ENCODE assay signal across 1 cellular context in the genomic region with DNA sequence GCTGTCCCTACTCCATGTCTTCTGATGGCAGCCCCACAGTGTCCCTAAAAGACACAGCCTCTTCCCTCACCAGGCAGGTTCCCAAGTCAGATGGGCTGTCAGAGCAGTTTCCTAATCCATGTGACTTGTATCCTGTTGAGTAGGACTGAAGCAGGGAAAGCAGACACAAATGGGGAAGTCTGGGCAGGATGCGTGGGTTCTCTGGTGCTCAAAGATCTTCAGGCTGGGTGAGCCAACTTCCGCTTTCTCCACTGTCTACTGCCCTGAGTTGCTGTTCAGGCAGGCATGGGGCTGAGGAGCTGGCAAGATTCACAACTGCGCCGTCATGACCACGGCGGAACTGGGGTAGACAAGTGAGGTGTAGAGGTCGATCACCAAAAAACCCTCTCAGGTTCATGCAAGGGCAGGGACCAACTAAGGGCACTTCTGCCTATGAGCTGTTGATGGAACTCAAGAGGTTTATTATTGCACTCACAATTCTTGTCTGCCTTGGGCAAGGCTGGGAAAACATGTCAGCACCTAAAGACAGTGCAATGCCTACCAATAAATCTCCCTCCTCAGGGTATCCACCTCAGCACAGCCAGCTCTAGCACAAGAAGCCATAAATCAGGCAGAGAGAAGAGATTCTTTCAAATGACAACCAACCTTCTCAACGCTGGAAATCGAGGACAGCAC.
TF ChIP-seq lines count a peak whose summit lies in the region.

No MANE protein-coding gene starts in this region.

TF ChIP-seq in GM12878, 131 proteins besides CTCF, POLR2A, EP300 and RAD21 (continued from another document):
- TF ChIP-seq, protein P1, sequence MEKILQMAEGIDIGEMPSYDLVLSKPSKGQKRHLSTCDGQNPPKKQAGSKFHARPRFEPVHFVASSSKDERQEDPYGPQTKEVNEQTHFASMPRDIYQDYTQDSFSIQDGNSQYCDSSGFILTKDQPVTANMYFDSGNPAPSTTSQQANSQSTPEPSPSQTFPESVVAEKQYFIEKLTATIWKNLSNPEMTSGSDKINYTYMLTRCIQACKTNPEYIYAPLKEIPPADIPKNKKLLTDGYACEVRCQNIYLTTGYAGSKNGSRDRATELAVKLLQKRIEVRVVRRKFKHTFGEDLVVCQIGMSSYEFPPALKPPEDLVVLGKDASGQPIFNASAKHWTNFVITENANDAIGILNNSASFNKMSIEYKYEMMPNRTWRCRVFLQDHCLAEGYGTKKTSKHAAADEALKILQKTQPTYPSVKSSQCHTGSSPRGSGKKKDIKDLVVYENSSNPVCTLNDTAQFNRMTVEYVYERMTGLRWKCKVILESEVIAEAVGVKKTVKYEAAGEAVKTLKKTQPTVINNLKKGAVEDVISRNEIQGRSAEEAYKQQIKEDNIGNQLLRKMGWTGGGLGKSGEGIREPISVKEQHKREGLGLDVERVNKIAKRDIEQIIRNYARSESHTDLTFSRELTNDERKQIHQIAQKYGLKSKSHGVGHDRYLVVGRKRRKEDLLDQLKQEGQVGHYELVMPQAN (conservative IDR thresholded peaks at IDR 0.05): no peak
- TF ChIP-seq, protein P2, sequence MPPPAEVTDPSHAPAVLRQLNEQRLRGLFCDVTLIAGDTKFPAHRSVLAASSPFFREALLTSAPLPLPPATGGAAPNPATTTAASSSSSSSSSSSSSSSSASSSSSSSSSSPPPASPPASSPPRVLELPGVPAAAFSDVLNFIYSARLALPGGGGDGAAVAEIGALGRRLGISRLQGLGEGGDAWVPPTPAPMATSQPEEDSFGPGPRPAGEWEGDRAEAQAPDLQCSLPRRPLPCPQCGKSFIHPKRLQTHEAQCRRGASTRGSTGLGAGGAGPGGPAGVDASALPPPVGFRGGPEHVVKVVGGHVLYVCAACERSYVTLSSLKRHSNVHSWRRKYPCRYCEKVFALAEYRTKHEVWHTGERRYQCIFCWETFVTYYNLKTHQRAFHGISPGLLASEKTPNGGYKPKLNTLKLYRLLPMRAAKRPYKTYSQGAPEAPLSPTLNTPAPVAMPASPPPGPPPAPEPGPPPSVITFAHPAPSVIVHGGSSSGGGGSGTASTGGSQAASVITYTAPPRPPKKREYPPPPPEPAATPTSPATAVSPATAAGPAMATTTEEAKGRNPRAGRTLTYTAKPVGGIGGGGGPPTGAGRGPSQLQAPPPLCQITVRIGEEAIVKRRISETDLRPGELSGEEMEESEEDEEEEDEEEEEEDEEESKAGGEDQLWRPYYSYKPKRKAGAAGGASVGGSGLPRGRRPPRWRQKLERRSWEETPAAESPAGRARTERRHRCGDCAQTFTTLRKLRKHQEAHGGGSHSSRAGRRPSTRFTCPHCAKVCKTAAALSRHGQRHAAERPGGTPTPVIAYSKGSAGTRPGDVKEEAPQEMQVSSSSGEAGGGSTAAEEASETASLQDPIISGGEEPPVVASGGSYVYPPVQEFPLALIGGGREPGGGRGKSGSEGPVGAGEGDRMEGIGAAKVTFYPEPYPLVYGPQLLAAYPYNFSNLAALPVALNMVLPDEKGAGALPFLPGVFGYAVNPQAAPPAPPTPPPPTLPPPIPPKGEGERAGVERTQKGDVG (CRISPR knock-in tag; IDR thresholded peaks at IDR 0.05): no peak
- no peak for TF ChIP-seq TCF3 (IDR thresholded peaks at IDR 0.05; ENCODE audit: borderline replicate concordance, insufficient read depth, low read depth, low read length)
- TF ChIP-seq PML (IDR thresholded peaks at IDR 0.05; ENCODE audit: low read length): no peak
- TF ChIP-seq IRF4 (IDR thresholded peaks at IDR 0.05; ENCODE audit: low read depth, low read length): 0 out of 2 replicates have a peak, but pooled peaks have one; percentile 4
- TF ChIP-seq FOXM1 (IDR thresholded peaks at IDR 0.05; ENCODE audit: low read depth, low read length): no peak
- TF ChIP-seq, protein P3, sequence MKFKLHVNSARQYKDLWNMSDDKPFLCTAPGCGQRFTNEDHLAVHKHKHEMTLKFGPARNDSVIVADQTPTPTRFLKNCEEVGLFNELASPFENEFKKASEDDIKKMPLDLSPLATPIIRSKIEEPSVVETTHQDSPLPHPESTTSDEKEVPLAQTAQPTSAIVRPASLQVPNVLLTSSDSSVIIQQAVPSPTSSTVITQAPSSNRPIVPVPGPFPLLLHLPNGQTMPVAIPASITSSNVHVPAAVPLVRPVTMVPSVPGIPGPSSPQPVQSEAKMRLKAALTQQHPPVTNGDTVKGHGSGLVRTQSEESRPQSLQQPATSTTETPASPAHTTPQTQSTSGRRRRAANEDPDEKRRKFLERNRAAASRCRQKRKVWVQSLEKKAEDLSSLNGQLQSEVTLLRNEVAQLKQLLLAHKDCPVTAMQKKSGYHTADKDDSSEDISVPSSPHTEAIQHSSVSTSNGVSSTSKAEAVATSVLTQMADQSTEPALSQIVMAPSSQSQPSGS (IDR thresholded peaks at IDR 0.05; ENCODE audit: low read length): no peak
- TF ChIP-seq, protein P4, sequence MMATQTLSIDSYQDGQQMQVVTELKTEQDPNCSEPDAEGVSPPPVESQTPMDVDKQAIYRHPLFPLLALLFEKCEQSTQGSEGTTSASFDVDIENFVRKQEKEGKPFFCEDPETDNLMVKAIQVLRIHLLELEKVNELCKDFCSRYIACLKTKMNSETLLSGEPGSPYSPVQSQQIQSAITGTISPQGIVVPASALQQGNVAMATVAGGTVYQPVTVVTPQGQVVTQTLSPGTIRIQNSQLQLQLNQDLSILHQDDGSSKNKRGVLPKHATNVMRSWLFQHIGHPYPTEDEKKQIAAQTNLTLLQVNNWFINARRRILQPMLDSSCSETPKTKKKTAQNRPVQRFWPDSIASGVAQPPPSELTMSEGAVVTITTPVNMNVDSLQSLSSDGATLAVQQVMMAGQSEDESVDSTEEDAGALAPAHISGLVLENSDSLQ (IDR thresholded peaks at IDR 0.05): no peak
- TF ChIP-seq SUZ12 (IDR thresholded peaks at IDR 0.05; ENCODE audit: unreplicated experiment): no peak
- TF ChIP-seq EGR1 (IDR thresholded peaks at IDR 0.05; ENCODE audit: borderline replicate concordance in 1 of 2, low read depth in 2 of 2, low read length in 2 of 2): 0 out of 3 replicates have a peak, but pooled peaks of 1 of the 2 experiments have one; percentile 26
- no peak for TF ChIP-seq NRF1 (conservative IDR thresholded peaks at IDR 0.05; ENCODE audit: low read depth, low read length)
- TF ChIP-seq SMC3 (IDR thresholded peaks at IDR 0.05; ENCODE audit: borderline replicate concordance, low read length): no peak; the same call in 1 of the 2 replicates
- TF ChIP-seq RUNX3 (IDR thresholded peaks at IDR 0.05; ENCODE audit: low read length): peak; percentile 39
- no peak for TF ChIP-seq STAT3 (IDR thresholded peaks at IDR 0.05; ENCODE audit: low read depth, low read length)
- TF ChIP-seq, protein P5, sequence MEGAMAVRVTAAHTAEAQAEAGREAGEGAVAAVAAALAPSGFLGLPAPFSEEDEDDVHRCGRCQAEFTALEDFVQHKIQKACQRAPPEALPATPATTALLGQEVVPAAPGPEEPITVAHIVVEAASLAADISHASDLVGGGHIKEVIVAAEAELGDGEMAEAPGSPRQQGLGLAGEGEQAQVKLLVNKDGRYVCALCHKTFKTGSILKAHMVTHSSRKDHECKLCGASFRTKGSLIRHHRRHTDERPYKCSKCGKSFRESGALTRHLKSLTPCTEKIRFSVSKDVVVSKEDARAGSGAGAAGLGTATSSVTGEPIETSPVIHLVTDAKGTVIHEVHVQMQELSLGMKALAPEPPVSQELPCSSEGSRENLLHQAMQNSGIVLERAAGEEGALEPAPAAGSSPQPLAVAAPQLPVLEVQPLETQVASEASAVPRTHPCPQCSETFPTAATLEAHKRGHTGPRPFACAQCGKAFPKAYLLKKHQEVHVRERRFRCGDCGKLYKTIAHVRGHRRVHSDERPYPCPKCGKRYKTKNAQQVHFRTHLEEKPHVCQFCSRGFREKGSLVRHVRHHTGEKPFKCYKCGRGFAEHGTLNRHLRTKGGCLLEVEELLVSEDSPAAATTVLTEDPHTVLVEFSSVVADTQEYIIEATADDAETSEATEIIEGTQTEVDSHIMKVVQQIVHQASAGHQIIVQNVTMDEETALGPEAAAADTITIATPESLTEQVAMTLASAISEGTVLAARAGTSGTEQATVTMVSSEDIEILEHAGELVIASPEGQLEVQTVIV (IDR thresholded peaks at IDR 0.05; ENCODE audit: borderline replicate concordance, partially characterized antibody): no peak
- TF ChIP-seq DPF2 (IDR thresholded peaks at IDR 0.05): peak; percentile 58; the same call in 1 of the 2 replicates
- TF ChIP-seq MYB (IDR thresholded peaks at IDR 0.05; ENCODE audit: borderline replicate concordance, low read depth, low read length): no peak
- peak; percentile 39; the same call in 1 of the 2 replicates for TF ChIP-seq BACH1 (IDR thresholded peaks at IDR 0.05; ENCODE audit: borderline replicate concordance)
- no peak for TF ChIP-seq POU2F2 (IDR thresholded peaks at IDR 0.05; ENCODE audit: borderline replicate concordance, low read depth, low read length)
- peak; percentile 97 for TF ChIP-seq SPI1 (IDR thresholded peaks at IDR 0.05; ENCODE audit: borderline replicate concordance, insufficient read depth, low read depth, low read length)
- TF ChIP-seq NFIC (IDR thresholded peaks at IDR 0.05; ENCODE audit: low read depth, low read length): peak; percentile 48; the same call in 1 of the 2 replicates
- no peak for TF ChIP-seq POLR2AphosphoS5 (IDR thresholded peaks at IDR 0.05; ENCODE audit: low read length)
- TF ChIP-seq SRF (IDR thresholded peaks at IDR 0.05; ENCODE audit: low read depth in 2 of 2, low read length in 2 of 2): no peak
- TF ChIP-seq, protein P6, sequence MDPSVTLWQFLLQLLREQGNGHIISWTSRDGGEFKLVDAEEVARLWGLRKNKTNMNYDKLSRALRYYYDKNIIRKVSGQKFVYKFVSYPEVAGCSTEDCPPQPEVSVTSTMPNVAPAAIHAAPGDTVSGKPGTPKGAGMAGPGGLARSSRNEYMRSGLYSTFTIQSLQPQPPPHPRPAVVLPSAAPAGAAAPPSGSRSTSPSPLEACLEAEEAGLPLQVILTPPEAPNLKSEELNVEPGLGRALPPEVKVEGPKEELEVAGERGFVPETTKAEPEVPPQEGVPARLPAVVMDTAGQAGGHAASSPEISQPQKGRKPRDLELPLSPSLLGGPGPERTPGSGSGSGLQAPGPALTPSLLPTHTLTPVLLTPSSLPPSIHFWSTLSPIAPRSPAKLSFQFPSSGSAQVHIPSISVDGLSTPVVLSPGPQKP (IDR thresholded peaks at IDR 0.05; ENCODE audit: low read depth, low read length): no peak
- TF ChIP-seq HCFC1 (IDR thresholded peaks at IDR 0.05; ENCODE audit: low read length): no peak
- no peak for TF ChIP-seq CEBPB (IDR thresholded peaks at IDR 0.05; ENCODE audit: borderline replicate concordance in 1 of 2, low read depth in 2 of 2, low read length in 2 of 2)
- TF ChIP-seq BHLHE40 (IDR thresholded peaks at IDR 0.05; ENCODE audit: borderline replicate concordance in 1 of 2, low read depth in 2 of 2, low read length in 1 of 2): 0 out of 4 replicates have a peak, but pooled peaks of 1 of the 2 experiments have one; percentile 22
- TF ChIP-seq BCL11A (IDR thresholded peaks at IDR 0.05; ENCODE audit: low read depth, low read length): 0 out of 2 replicates have a peak, but pooled peaks have one; percentile 2
- no peak for TF ChIP-seq PAX8 (IDR thresholded peaks at IDR 0.05)
- TF ChIP-seq, protein P7, sequence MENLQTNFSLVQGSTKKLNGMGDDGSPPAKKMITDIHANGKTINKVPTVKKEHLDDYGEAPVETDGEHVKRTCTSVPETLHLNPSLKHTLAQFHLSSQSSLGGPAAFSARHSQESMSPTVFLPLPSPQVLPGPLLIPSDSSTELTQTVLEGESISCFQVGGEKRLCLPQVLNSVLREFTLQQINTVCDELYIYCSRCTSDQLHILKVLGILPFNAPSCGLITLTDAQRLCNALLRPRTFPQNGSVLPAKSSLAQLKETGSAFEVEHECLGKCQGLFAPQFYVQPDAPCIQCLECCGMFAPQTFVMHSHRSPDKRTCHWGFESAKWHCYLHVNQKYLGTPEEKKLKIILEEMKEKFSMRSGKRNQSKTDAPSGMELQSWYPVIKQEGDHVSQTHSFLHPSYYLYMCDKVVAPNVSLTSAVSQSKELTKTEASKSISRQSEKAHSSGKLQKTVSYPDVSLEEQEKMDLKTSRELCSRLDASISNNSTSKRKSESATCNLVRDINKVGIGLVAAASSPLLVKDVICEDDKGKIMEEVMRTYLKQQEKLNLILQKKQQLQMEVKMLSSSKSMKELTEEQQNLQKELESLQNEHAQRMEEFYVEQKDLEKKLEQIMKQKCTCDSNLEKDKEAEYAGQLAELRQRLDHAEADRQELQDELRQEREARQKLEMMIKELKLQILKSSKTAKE (IDR thresholded peaks at IDR 0.05; ENCODE audit: low read depth, poor library complexity, severe bottlenecking): peak; percentile 57
TF ChIP-seq in GM12878: peak in this region for 28.
